In genomic region chr6:132818404-132819359, GRCh38 we compare ENCODE assay signal across 1 cellular context.
A peak's percentile ranks its signal among the peaks of the same experiment; 100 is the strongest.
TF ChIP-seq lines count a peak whose summit lies in the region.

No MANE protein-coding gene starts in this region.

TF ChIP-seq in HepG2, 621 proteins besides CTCF, POLR2A, EP300 and RAD21 (continued from another document and continues in another):
- TF ChIP-seq FIP1L1 (IDR thresholded peaks at IDR 0.05; ENCODE audit: borderline replicate concordance, insufficient read depth, low read depth, low read length) (0 out of 2 replicates have a peak, but pooled peaks have one; percentile 73), HES4 (CRISPR knock-in tag; IDR thresholded peaks at IDR 0.05; ENCODE audit: borderline replicate concordance) (no peak), ZMYM3 (CRISPR knock-in tag; IDR thresholded peaks at IDR 0.05) (no peak), TEAD3 (CRISPR knock-in tag; optimal IDR thresholded peaks at IDR 0.05; ENCODE audit: borderline replicate concordance) (no peak), ZNF292 (CRISPR knock-in tag; IDR thresholded peaks at IDR 0.05; ENCODE audit: borderline replicate concordance, low read depth) (no peak), ZNF124 (CRISPR knock-in tag; IDR thresholded peaks at IDR 0.05) (0 out of 2 replicates have a peak, but pooled peaks have one; percentile 23), MEIS1 (CRISPR knock-in tag; IDR thresholded peaks at IDR 0.05; ENCODE audit: borderline replicate concordance) (no peak), HNRNPK (IDR thresholded peaks at IDR 0.05; ENCODE audit: low read depth, low read length, poor library complexity, severe bottlenecking) (no peak), ZMYM4 (CRISPR knock-in tag; IDR thresholded peaks at IDR 0.05) (no peak), ZNF883 (CRISPR knock-in tag; IDR thresholded peaks at IDR 0.05; ENCODE audit: not compliant biosample characterization) (no peak), PTBP1 (IDR thresholded peaks at IDR 0.05; ENCODE audit: low read depth, low read length, poor library complexity, severe bottlenecking) (no peak), ZNF20 (CRISPR knock-in tag; IDR thresholded peaks at IDR 0.05) (no peak), PCBP1 (IDR thresholded peaks at IDR 0.05; ENCODE audit: borderline replicate concordance, low read depth, low read length) (no peak), TFDP1 (CRISPR knock-in tag; IDR thresholded peaks at IDR 0.05; ENCODE audit: borderline replicate concordance) (no peak), ZNF615 (CRISPR knock-in tag; IDR thresholded peaks at IDR 0.05; ENCODE audit: borderline replicate concordance) (0 out of 2 replicates have a peak, but pooled peaks have one; percentile 9), ETV5 (CRISPR knock-in tag; IDR thresholded peaks at IDR 0.05; ENCODE audit: borderline replicate concordance) (no peak), ZNF512 (CRISPR knock-in tag; IDR thresholded peaks at IDR 0.05) (no peak), SP4 (CRISPR knock-in tag; IDR thresholded peaks at IDR 0.05) (no peak), MAX (IDR thresholded peaks at IDR 0.05) (no peak), AHDC1 (CRISPR knock-in tag; IDR thresholded peaks at IDR 0.05; ENCODE audit: borderline replicate concordance) (no peak), PLRG1 (conservative IDR thresholded peaks at IDR 0.05) (no peak), ZNF367 (CRISPR knock-in tag; IDR thresholded peaks at IDR 0.05; ENCODE audit: borderline replicate concordance) (no peak), CEBPG (CRISPR knock-in tag; IDR thresholded peaks at IDR 0.05) (no peak), ZBED4 (CRISPR knock-in tag; IDR thresholded peaks at IDR 0.05; ENCODE audit: borderline replicate concordance) (0 out of 2 replicates have a peak, but pooled peaks have one; percentile 13), SP2 (CRISPR knock-in tag; IDR thresholded peaks at IDR 0.05) (no peak), ZNF557 (CRISPR knock-in tag; IDR thresholded peaks at IDR 0.05) (no peak), KMT2A (CRISPR knock-in tag; IDR thresholded peaks at IDR 0.05) (no peak), SNAI1 (CRISPR knock-in tag; IDR thresholded peaks at IDR 0.05; ENCODE audit: borderline replicate concordance) (0 out of 2 replicates have a peak, but pooled peaks have one; percentile 35), ZFP36 (IDR thresholded peaks at IDR 0.05; ENCODE audit: borderline replicate concordance, low read depth, low read length, partially characterized antibody) (no peak)
- TF ChIP-seq, protein P1, sequence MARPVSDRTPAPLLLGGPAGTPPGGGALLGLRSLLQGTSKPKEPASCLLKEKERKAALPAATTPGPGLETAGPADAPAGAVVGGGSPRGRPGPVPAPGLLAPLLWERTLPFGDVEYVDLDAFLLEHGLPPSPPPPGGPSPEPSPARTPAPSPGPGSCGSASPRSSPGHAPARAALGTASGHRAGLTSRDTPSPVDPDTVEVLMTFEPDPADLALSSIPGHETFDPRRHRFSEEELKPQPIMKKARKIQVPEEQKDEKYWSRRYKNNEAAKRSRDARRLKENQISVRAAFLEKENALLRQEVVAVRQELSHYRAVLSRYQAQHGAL (CRISPR knock-in tag; IDR thresholded peaks at IDR 0.05; ENCODE audit: not compliant biosample characterization) = no peak
- TF ChIP-seq, protein P2, sequence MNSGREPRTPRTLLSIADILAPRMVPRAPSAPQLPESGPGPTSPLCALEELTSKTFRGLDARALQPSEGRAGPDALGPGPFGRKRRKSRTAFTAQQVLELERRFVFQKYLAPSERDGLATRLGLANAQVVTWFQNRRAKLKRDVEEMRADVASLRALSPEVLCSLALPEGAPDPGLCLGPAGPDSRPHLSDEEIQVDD (CRISPR knock-in tag; IDR thresholded peaks at IDR 0.05; ENCODE audit: borderline replicate concordance) = no peak
- TF ChIP-seq, protein P3, sequence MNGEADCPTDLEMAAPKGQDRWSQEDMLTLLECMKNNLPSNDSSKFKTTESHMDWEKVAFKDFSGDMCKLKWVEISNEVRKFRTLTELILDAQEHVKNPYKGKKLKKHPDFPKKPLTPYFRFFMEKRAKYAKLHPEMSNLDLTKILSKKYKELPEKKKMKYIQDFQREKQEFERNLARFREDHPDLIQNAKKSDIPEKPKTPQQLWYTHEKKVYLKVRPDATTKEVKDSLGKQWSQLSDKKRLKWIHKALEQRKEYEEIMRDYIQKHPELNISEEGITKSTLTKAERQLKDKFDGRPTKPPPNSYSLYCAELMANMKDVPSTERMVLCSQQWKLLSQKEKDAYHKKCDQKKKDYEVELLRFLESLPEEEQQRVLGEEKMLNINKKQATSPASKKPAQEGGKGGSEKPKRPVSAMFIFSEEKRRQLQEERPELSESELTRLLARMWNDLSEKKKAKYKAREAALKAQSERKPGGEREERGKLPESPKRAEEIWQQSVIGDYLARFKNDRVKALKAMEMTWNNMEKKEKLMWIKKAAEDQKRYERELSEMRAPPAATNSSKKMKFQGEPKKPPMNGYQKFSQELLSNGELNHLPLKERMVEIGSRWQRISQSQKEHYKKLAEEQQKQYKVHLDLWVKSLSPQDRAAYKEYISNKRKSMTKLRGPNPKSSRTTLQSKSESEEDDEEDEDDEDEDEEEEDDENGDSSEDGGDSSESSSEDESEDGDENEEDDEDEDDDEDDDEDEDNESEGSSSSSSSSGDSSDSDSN (CRISPR knock-in tag; IDR thresholded peaks at IDR 0.05) = 0 out of 2 replicates have a peak, but pooled peaks have one; percentile 28
- TF ChIP-seq, protein P4, sequence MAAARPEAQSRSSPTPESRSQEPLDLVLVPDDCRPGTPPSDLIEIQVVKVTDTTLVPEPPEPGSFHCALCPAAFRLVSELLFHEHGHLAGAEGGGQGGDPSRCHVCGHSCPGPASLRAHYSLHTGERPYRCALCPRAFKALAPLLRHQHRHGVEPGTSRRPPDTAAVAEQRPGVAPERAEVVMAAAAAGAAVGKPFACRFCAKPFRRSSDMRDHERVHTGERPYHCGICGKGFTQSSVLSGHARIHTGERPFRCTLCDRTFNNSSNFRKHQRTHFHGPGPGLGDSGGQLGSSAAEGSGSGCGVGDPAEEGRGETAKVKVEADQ (CRISPR knock-in tag; IDR thresholded peaks at IDR 0.05; ENCODE audit: borderline replicate concordance) = no peak
- TF ChIP-seq, protein P5, sequence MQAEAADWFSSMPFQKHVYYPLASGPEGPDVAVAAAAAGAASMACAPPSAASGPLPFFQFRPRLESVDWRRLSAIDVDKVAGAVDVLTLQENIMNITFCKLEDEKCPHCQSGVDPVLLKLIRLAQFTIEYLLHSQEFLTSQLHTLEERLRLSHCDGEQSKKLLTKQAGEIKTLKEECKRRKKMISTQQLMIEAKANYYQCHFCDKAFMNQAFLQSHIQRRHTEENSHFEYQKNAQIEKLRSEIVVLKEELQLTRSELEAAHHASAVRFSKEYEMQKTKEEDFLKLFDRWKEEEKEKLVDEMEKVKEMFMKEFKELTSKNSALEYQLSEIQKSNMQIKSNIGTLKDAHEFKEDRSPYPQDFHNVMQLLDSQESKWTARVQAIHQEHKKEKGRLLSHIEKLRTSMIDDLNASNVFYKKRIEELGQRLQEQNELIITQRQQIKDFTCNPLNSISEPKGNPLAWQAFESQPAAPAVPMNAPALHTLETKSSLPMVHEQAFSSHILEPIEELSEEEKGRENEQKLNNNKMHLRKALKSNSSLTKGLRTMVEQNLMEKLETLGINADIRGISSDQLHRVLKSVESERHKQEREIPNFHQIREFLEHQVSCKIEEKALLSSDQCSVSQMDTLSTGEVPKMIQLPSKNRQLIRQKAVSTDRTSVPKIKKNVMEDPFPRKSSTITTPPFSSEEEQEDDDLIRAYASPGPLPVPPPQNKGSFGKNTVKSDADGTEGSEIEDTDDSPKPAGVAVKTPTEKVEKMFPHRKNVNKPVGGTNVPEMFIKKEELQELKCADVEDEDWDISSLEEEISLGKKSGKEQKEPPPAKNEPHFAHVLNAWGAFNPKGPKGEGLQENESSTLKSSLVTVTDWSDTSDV (CRISPR knock-in tag; IDR thresholded peaks at IDR 0.05) = no peak
- TF ChIP-seq, protein P6, sequence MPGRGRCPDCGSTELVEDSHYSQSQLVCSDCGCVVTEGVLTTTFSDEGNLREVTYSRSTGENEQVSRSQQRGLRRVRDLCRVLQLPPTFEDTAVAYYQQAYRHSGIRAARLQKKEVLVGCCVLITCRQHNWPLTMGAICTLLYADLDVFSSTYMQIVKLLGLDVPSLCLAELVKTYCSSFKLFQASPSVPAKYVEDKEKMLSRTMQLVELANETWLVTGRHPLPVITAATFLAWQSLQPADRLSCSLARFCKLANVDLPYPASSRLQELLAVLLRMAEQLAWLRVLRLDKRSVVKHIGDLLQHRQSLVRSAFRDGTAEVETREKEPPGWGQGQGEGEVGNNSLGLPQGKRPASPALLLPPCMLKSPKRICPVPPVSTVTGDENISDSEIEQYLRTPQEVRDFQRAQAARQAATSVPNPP (CRISPR knock-in tag; IDR thresholded peaks at IDR 0.05) = no peak; the same call in 1 of the 2 replicates
- TF ChIP-seq, protein P7, sequence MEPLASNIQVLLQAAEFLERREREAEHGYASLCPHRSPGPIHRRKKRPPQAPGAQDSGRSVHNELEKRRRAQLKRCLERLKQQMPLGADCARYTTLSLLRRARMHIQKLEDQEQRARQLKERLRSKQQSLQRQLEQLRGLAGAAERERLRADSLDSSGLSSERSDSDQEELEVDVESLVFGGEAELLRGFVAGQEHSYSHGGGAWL (CRISPR knock-in tag; IDR thresholded peaks at IDR 0.05) = no peak
